23 cellular contexts compared by ENCODE assay signal in genomic region chr10:53719658-53720057, GRCh38.
"Had no signal": no experiment of that assay in that cellular context is flagged by ENCODE, and none has a peak within 500 bp of the region (broad histone marks: within the 10 kb centered on the region; RNA-seq: fewer than 3 reads in every experiment).

No MANE protein-coding gene starts in this region.

- H3K4me1 ChIP-seq: Peyer's patch had no signal

- H3K9ac ChIP-seq: SK-N-SH had no signal

- H3K27ac ChIP-seq: PC-9, Peyer's patch had no signal

- H3K9me3 ChIP-seq: MG63, Peyer's patch, SK-N-SH had no signal

- H3K36me3 ChIP-seq: MG63, Peyer's patch had no signal

- ATAC-seq: Right ventricle myocardium inferior, T-cell had no signal

- H3K4me3 ChIP-seq: MG63, PC-9, Peyer's patch had no signal

- DNase-seq: IMR-90, Karpas-422, KG1, MG63, NCI-H1092 treated with DMSO at 0.1 percent for 48 hours, NCI-H1436, NCI-H187, NCI-H2029, NCI-H2081 treated with DMSO at 0.1 percent for 48 hours, NCI-H2171, NCI-H226, NCI-H446, NCI-H510A, NCI-H524 treated with DMSO at 0.1 percent for 48 hours, NCI-H774, OCI-M1, PC-9, Peyer's patch, SHP77 treated with DMSO at 0.1 percent for 48 hours, SK-N-SH, SW 1271, T-cell had no signal

- H2AFZ ChIP-seq: PC-9 had no signal

- H3K4me2 ChIP-seq: PC-9, SK-N-SH had no signal

- H3K27me3 ChIP-seq: MG63, Peyer's patch had no signal
